1 cellular context compared by ENCODE assay signal in genomic region chr2:128027278-128027800, GRCh38.
TF ChIP-seq lines count a peak whose summit lies in the region.

No MANE protein-coding gene starts in this region.

TF ChIP-seq in K562, 482 proteins besides CTCF, POLR2A, EP300 and RAD21 (continued from another document and continues in another):
- no peak for TF ChIP-seq ATF6 (CRISPR knock-in tag; IDR thresholded peaks at IDR 0.05)
- TF ChIP-seq ZNF436 (CRISPR knock-in tag; IDR thresholded peaks at IDR 0.05), result no peak
- no peak for TF ChIP-seq AFF4 (CRISPR knock-in tag; IDR thresholded peaks at IDR 0.05)
- no peak for TF ChIP-seq ZBTB43 (CRISPR knock-in tag; IDR thresholded peaks at IDR 0.05)
- no peak for TF ChIP-seq E2F3 (CRISPR knock-in tag; IDR thresholded peaks at IDR 0.05)
- TF ChIP-seq ZNF274 (IDR thresholded peaks at IDR 0.05; ENCODE audit: borderline replicate concordance, low read depth, low read length), result no peak
- TF ChIP-seq PHB (CRISPR knock-in tag; IDR thresholded peaks at IDR 0.05), result no peak
- TF ChIP-seq ZNF12 (CRISPR knock-in tag; IDR thresholded peaks at IDR 0.05), result no peak
- no peak for TF ChIP-seq HNRNPLL (IDR thresholded peaks at IDR 0.05; ENCODE audit: low read depth, low read length, poor library complexity, severe bottlenecking)
- TF ChIP-seq ZNF583 (CRISPR knock-in tag; IDR thresholded peaks at IDR 0.05), result no peak
- no peak for TF ChIP-seq MTA2 (IDR thresholded peaks at IDR 0.05; ENCODE audit: low read depth)
- TF ChIP-seq ZNF780A (CRISPR knock-in tag; IDR thresholded peaks at IDR 0.05), result no peak
- no peak for TF ChIP-seq ZNF830 (CRISPR knock-in tag; IDR thresholded peaks at IDR 0.05)
- TF ChIP-seq HDAC3 (IDR thresholded peaks at IDR 0.05; ENCODE audit: borderline replicate concordance, partially characterized antibody), result no peak
- TF ChIP-seq ZNF184 (CRISPR knock-in tag; IDR thresholded peaks at IDR 0.05), result no peak
- no peak for TF ChIP-seq ZNF592 (IDR thresholded peaks at IDR 0.05)
- peak; percentile 65 for TF ChIP-seq NFYB (IDR thresholded peaks at IDR 0.05; ENCODE audit: extremely low read depth, insufficient read length)
- no peak for TF ChIP-seq ZNF395 (CRISPR knock-in tag; IDR thresholded peaks at IDR 0.05)
- TF ChIP-seq BCL6 (CRISPR knock-in tag; IDR thresholded peaks at IDR 0.05), result no peak
- TF ChIP-seq ZNF79 (CRISPR knock-in tag; IDR thresholded peaks at IDR 0.05; ENCODE audit: low read depth), result no peak
- TF ChIP-seq BRD9 (IDR thresholded peaks at IDR 0.05; ENCODE audit: low read depth, partially characterized antibody), result no peak
- no peak for TF ChIP-seq E2F1 (CRISPR knock-in tag; IDR thresholded peaks at IDR 0.05)
- TF ChIP-seq MYBL2 (IDR thresholded peaks at IDR 0.05; ENCODE audit: low read depth), result no peak
- TF ChIP-seq MYBL2 (CRISPR knock-in tag; IDR thresholded peaks at IDR 0.05; ENCODE audit: borderline replicate concordance), result no peak
- no peak for TF ChIP-seq TOE1 (IDR thresholded peaks at IDR 0.05; ENCODE audit: borderline replicate concordance)
- TF ChIP-seq TOE1 (CRISPR knock-in tag; IDR thresholded peaks at IDR 0.05; ENCODE audit: borderline replicate concordance, low read depth), result no peak
- peak; percentile 76 for TF ChIP-seq CREM (IDR thresholded peaks at IDR 0.05; ENCODE audit: low read depth)
- TF ChIP-seq NFRKB (IDR thresholded peaks at IDR 0.05; ENCODE audit: low read depth), result no peak
- TF ChIP-seq SMAD4 (CRISPR knock-in tag; conservative IDR thresholded peaks at IDR 0.05), result no peak
- no peak for TF ChIP-seq SUPT5H (IDR thresholded peaks at IDR 0.05)
- no peak for TF ChIP-seq RAD51 (IDR thresholded peaks at IDR 0.05; ENCODE audit: borderline replicate concordance, low read depth)
- no peak for TF ChIP-seq TCFL5 (CRISPR knock-in tag; conservative IDR thresholded peaks at IDR 0.05)
- no peak for TF ChIP-seq SAFB2 (IDR thresholded peaks at IDR 0.05; ENCODE audit: borderline replicate concordance, low read depth, low read length, severe bottlenecking)
- TF ChIP-seq TEAD2 (tag; IDR thresholded peaks at IDR 0.05), result no peak
- no peak for TF ChIP-seq HMBOX1 (IDR thresholded peaks at IDR 0.05)
- no peak for TF ChIP-seq NKRF (IDR thresholded peaks at IDR 0.05; ENCODE audit: borderline replicate concordance)
- no peak for TF ChIP-seq THAP7 (CRISPR knock-in tag; IDR thresholded peaks at IDR 0.05)
- TF ChIP-seq ZNF217 (CRISPR knock-in tag; IDR thresholded peaks at IDR 0.05), result no peak
- TF ChIP-seq PHF21A (IDR thresholded peaks at IDR 0.05; ENCODE audit: borderline replicate concordance, low read depth), result no peak
- no peak for TF ChIP-seq ARNT (IDR thresholded peaks at IDR 0.05)
- TF ChIP-seq ELF4 (CRISPR knock-in tag; IDR thresholded peaks at IDR 0.05), result no peak
- TF ChIP-seq BACH1 (tag; IDR thresholded peaks at IDR 0.05), result no peak
- TF ChIP-seq ZNF644 (tag; IDR thresholded peaks at IDR 0.05; ENCODE audit: low read depth), result no peak
- no peak for TF ChIP-seq ZNF655 (CRISPR knock-in tag; IDR thresholded peaks at IDR 0.05)
- TF ChIP-seq POLR2AphosphoS5 (IDR thresholded peaks at IDR 0.05; ENCODE audit: control insufficient read depth, insufficient read depth, low read depth, low read length), result peak; percentile 42
